5 cellular contexts compared by ENCODE assay signal in the genomic region with DNA sequence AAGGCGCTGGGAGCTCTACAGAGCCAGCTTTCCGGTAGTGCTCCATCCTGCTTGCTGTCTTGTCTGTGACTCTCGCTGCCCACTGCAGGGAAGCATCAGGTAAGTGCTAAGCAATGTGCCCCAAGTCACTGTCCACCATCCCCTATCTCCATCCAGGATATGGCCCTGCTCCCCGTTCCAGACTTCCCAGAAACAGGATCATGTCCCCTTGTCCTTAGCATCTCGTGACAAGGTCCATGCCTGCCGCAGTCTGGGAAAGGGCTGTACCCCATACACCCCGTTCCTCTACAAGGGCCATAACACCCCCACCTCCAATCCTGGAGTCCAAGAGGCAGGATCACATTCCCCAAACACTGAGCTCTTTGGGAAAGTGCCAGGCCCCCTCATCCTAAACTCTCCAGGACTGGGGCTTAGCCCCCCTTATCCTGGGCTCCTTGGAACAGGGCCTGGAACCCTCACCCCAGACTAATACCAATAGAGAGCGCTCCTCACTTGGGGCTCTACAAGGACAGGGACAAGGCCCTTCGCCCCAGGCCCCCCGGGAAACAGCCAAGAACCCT. TPM values are rescaled to one million over a fixed set of nuclear protein-coding genes. Genes with fewer than 3 reads are reported as not detected.
DNase-seq lines count a peak whose midpoint lies in the region; ATAC-seq lines count a peak whose summit lies in the region.

No MANE protein-coding gene starts in this region.

- H3K36me3 Mint-ChIP-seq in naive thymus-derived CD4-positive, alpha-beta T cell, result peaks cover 3 to 11% (median 4%) of the 10 kb centered on the region in 5 donors

- ATAC-seq in HG02852 (IDR thresholded peaks at IDR 0.05; ENCODE audit: unreplicated experiment), result peak; percentile 5
- ATAC-seq in naive thymus-derived CD4-positive, alpha-beta T cell, result peak; percentile 1
- no peak for ATAC-seq in GM21515 (IDR thresholded peaks at IDR 0.05; ENCODE audit: unreplicated experiment)
- no peak for ATAC-seq in GM18861 (IDR thresholded peaks at IDR 0.05; ENCODE audit: unreplicated experiment)

- intact Hi-C loops in naive thymus-derived CD4-positive, alpha-beta T cell (cut with micrococcal nuclease), result loop anchor here (5.0 to 10.0 kb wide), 6 partner anchors 36 to 794 kb away; a partner anchor contains a TSS

- no peaks in the 10 kb centered on the region for H3K9me3 ChIP-seq in naive thymus-derived CD4-positive, alpha-beta T cell (ENCODE audit: control insufficient read depth in 2 of 3, low read length in 3 of 3)

- H3K27me3 Mint-ChIP-seq in naive thymus-derived CD4-positive, alpha-beta T cell, result no peaks in the 10 kb centered on the region

- H3K27ac ChIP-seq in naive thymus-derived CD4-positive, alpha-beta T cell (ENCODE audit: low read depth, low read length), result peak overlapping the region; percentile 87

- CTCF ChIA-PET in naive thymus-derived CD4-positive, alpha-beta T cell (lab: Charles Lee), result interaction anchor here (0.6 to 7.5 kb wide), 8 partner anchors 8 to 91 kb away, joined by 3 to 98 read pairs (median 4); a partner anchor contains a TSS

- H3K4me1 Mint-ChIP-seq in naive thymus-derived CD4-positive, alpha-beta T cell, result peaks cover 6 to 28% (median 20%) of the 10 kb centered on the region in 7 donors

- peak overlapping the region; percentile 84 to 96 (median 93) for H3K27ac Mint-ChIP-seq in naive thymus-derived CD4-positive, alpha-beta T cell

- H3K27me3 ChIP-seq in naive thymus-derived CD4-positive, alpha-beta T cell (ENCODE audit: control insufficient read depth in 2 of 2, insufficient read depth in 2 of 2, low read length in 2 of 2), result no peaks in the 10 kb centered on the region

- peak; percentile 20 for DNase-seq in astrocyte of the hippocampus (ENCODE audit: low read depth, low spot score)
- peak in 1 of 9 donors; percentile 31 for DNase-seq in naive thymus-derived CD4-positive, alpha-beta T cell

- peak overlapping the region; percentile 89 for H3K4me3 ChIP-seq in naive thymus-derived CD4-positive, alpha-beta T cell (ENCODE audit: low read length)

- POLR2A ChIA-PET in naive thymus-derived CD4-positive, alpha-beta T cell (lab: Charles Lee), result interaction anchor here (0.9 to 3.9 kb wide), 9 partner anchors 9 to 53 kb away, joined by 3 to 55 read pairs (median 4); a partner anchor contains a TSS

- peak overlapping the region; percentile 84 to 96 (median 90) for H3K4me3 Mint-ChIP-seq in naive thymus-derived CD4-positive, alpha-beta T cell

- H3K36me3 ChIP-seq in naive thymus-derived CD4-positive, alpha-beta T cell (ENCODE audit: control insufficient read depth in 2 of 3, insufficient read depth in 3 of 3, low read length in 3 of 3), result peaks cover 0 to 28% (median 0%) of the 10 kb centered on the region in 3 experiments

- peaks cover 0 to 1% (median 0%) of the 10 kb centered on the region in 11 donors for H3K9me3 Mint-ChIP-seq in naive thymus-derived CD4-positive, alpha-beta T cell

- peaks cover 10 to 17% of the 10 kb centered on the region in 2 donors for H3K4me1 ChIP-seq in naive thymus-derived CD4-positive, alpha-beta T cell (ENCODE audit: control insufficient read depth in 2 of 2, insufficient read depth in 2 of 2, low read length in 2 of 2)

RNA-seq across cellular contexts. Expression of a gene that starts 0.6 kb away (rescaled TPM):
- total RNA-seq in naive thymus-derived CD4-positive, alpha-beta T cell, result 10 to 100 TPM in 4 of 5 experiments, 1 to 10 TPM in 1; 8.8 to 27.3 (median 25.1) TPM
- polyA plus RNA-seq in naive thymus-derived CD4-positive, alpha-beta T cell, result 10 to 100 TPM; 48.5 to 58.2 TPM

RNA-seq across cellular contexts. Expression of a gene that starts 9.0 kb away (rescaled TPM):
- 100 to 1,000 TPM in 1 of 5 experiments, 10 to 100 TPM in 4; 55.6 to 110 (median 73.0) TPM for total RNA-seq in naive thymus-derived CD4-positive, alpha-beta T cell
- 100 to 1,000 TPM; 125 to 129 TPM for polyA plus RNA-seq in naive thymus-derived CD4-positive, alpha-beta T cell

RNA-seq across cellular contexts. Expression of a gene that starts 17.5 kb away (rescaled TPM):
- total RNA-seq in naive thymus-derived CD4-positive, alpha-beta T cell, result under 1 TPM in 2 of 5 experiments, not detected in 3; 0.27 to 0.36 TPM
- polyA plus RNA-seq in naive thymus-derived CD4-positive, alpha-beta T cell, result not detected

RNA-seq across cellular contexts. Expression of a gene that starts 21.8 kb away (rescaled TPM):
- total RNA-seq in naive thymus-derived CD4-positive, alpha-beta T cell, result not detected
- polyA plus RNA-seq in naive thymus-derived CD4-positive, alpha-beta T cell, result not detected

RNA-seq across cellular contexts. Expression of a gene that starts 26.3 kb away (rescaled TPM):
- total RNA-seq in naive thymus-derived CD4-positive, alpha-beta T cell, result 10 to 100 TPM; 20.7 to 63.8 (median 46.0) TPM
- polyA plus RNA-seq in naive thymus-derived CD4-positive, alpha-beta T cell, result 100 to 1,000 TPM in 1 of 2 donors, 10 to 100 TPM in 1; 93.5 to 102 TPM

Comparison
In these comparisons a context has a peak if more than half of its experiments do, and no peak if none do; other contexts are left out.
1. ATAC-seq: peak in HG02852 (single experiment) and naive thymus-derived CD4-positive, alpha-beta T cell (single experiment); none in GM21515 (single experiment) and GM18861 (single experiment).